In the genomic region with DNA sequence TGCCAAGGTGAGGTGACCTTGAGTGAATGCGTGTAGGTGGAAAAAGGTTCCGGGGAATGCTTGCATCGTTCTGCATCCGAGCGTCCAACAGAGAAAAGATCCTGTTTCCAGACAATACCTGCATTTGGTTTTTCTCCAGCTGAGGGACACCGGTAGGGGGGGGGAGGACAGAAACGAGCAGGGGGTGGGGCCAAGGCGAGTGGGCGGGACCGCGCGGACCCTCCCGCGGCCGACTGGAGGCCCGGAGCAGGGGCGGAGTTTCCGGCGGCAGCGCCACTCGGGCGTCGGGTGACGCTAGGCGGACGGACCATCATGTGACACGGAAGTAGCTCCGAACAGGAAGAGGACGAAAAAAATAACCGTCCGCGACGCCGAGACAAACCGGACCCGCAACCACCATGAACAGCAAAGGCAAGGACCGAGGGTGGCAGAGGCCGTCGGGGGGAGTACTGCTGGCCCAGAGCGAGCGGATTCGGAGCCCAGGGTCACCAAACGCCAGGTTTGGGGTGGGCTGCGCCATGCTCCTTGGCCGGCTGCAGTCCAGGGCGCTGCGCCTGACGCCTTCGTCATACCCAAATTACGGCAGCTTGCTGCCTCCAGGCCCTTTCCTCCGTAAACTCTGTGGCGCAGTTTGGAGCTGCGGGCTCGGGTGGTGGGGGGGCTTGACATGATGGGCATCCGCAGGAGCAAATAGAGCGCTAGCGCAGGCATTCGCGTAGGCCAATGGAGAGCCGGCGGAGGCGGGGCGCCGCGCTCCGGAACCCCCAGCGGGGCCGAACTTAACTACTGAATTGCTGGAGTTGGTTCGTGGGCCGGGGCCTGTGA, we compare ENCODE assay signal across 1 cellular context.
TF ChIP-seq lines count a peak whose summit lies in the region.

A gene with protein sequence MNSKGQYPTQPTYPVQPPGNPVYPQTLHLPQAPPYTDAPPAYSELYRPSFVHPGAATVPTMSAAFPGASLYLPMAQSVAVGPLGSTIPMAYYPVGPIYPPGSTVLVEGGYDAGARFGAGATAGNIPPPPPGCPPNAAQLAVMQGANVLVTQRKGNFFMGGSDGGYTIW (plus strand): TSS at position 317 of the 825 bp plus-strand sequence. CDS start 82 bp downstream, at position 399.

TF ChIP-seq in GM12878, 131 proteins besides CTCF, POLR2A, EP300 and RAD21 (continued from another document and continues in another):
- TF ChIP-seq ESRRA (IDR thresholded peaks at IDR 0.05; ENCODE audit: low read length) (0 out of 2 replicates have a peak, but pooled peaks have one; percentile 29), RUNX3 (IDR thresholded peaks at IDR 0.05; ENCODE audit: low read length) (no peak), JUNB (IDR thresholded peaks at IDR 0.05) (no peak), SUZ12 (IDR thresholded peaks at IDR 0.05; ENCODE audit: unreplicated experiment) (no peak), SMARCA5 (IDR thresholded peaks at IDR 0.05) (peak; percentile 97), ZZZ3 (IDR thresholded peaks at IDR 0.05; ENCODE audit: control insufficient read depth, insufficient read length, low read depth) (no peak), ZNF24 (IDR thresholded peaks at IDR 0.05) (no peak), SUPT20H (IDR thresholded peaks at IDR 0.05; ENCODE audit: borderline replicate concordance, control insufficient read depth, low read depth, low read length) (no peak), NR2C2 (IDR thresholded peaks at IDR 0.05; ENCODE audit: borderline replicate concordance, control insufficient read depth, insufficient read length, low read depth) (no peak), CBFB (IDR thresholded peaks at IDR 0.05; ENCODE audit: low read depth) (peak; percentile 70; the same call in 1 of the 2 replicates), TAF1 (IDR thresholded peaks at IDR 0.05; ENCODE audit: borderline replicate concordance, low read depth, low read length) (peak; percentile 73; the same call in 1 of the 2 replicates), SPI1 (IDR thresholded peaks at IDR 0.05; ENCODE audit: borderline replicate concordance, insufficient read depth, low read depth, low read length) (no peak), MEF2B (IDR thresholded peaks at IDR 0.05; ENCODE audit: partially characterized antibody, poor library complexity, severe bottlenecking) (no peak), SMC3 (IDR thresholded peaks at IDR 0.05; ENCODE audit: borderline replicate concordance, low read length) (no peak), POLR2AphosphoS2 (IDR thresholded peaks at IDR 0.05; ENCODE audit: low read depth, low read length) (peak; percentile 93), FOXK2 (IDR thresholded peaks at IDR 0.05) (peak; percentile 55; the same call in 1 of the 2 replicates), PAX5 (IDR thresholded peaks at IDR 0.05; ENCODE audit: borderline replicate concordance, low read depth, low read length) (0 out of 2 replicates have a peak, but pooled peaks have one; percentile 32), MEF2A (IDR thresholded peaks at IDR 0.05; ENCODE audit: insufficient read depth, low read depth, low read length) (no peak), CHD2 (IDR thresholded peaks at IDR 0.05; ENCODE audit: borderline replicate concordance, low read depth, low read length) (peak; percentile 86)
- TF ChIP-seq, protein P1, sequence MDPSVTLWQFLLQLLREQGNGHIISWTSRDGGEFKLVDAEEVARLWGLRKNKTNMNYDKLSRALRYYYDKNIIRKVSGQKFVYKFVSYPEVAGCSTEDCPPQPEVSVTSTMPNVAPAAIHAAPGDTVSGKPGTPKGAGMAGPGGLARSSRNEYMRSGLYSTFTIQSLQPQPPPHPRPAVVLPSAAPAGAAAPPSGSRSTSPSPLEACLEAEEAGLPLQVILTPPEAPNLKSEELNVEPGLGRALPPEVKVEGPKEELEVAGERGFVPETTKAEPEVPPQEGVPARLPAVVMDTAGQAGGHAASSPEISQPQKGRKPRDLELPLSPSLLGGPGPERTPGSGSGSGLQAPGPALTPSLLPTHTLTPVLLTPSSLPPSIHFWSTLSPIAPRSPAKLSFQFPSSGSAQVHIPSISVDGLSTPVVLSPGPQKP (IDR thresholded peaks at IDR 0.05; ENCODE audit: low read depth, low read length) = peak; percentile 65
- TF ChIP-seq, protein P2, sequence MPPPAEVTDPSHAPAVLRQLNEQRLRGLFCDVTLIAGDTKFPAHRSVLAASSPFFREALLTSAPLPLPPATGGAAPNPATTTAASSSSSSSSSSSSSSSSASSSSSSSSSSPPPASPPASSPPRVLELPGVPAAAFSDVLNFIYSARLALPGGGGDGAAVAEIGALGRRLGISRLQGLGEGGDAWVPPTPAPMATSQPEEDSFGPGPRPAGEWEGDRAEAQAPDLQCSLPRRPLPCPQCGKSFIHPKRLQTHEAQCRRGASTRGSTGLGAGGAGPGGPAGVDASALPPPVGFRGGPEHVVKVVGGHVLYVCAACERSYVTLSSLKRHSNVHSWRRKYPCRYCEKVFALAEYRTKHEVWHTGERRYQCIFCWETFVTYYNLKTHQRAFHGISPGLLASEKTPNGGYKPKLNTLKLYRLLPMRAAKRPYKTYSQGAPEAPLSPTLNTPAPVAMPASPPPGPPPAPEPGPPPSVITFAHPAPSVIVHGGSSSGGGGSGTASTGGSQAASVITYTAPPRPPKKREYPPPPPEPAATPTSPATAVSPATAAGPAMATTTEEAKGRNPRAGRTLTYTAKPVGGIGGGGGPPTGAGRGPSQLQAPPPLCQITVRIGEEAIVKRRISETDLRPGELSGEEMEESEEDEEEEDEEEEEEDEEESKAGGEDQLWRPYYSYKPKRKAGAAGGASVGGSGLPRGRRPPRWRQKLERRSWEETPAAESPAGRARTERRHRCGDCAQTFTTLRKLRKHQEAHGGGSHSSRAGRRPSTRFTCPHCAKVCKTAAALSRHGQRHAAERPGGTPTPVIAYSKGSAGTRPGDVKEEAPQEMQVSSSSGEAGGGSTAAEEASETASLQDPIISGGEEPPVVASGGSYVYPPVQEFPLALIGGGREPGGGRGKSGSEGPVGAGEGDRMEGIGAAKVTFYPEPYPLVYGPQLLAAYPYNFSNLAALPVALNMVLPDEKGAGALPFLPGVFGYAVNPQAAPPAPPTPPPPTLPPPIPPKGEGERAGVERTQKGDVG (CRISPR knock-in tag; IDR thresholded peaks at IDR 0.05) = no peak
- TF ChIP-seq, protein P3, sequence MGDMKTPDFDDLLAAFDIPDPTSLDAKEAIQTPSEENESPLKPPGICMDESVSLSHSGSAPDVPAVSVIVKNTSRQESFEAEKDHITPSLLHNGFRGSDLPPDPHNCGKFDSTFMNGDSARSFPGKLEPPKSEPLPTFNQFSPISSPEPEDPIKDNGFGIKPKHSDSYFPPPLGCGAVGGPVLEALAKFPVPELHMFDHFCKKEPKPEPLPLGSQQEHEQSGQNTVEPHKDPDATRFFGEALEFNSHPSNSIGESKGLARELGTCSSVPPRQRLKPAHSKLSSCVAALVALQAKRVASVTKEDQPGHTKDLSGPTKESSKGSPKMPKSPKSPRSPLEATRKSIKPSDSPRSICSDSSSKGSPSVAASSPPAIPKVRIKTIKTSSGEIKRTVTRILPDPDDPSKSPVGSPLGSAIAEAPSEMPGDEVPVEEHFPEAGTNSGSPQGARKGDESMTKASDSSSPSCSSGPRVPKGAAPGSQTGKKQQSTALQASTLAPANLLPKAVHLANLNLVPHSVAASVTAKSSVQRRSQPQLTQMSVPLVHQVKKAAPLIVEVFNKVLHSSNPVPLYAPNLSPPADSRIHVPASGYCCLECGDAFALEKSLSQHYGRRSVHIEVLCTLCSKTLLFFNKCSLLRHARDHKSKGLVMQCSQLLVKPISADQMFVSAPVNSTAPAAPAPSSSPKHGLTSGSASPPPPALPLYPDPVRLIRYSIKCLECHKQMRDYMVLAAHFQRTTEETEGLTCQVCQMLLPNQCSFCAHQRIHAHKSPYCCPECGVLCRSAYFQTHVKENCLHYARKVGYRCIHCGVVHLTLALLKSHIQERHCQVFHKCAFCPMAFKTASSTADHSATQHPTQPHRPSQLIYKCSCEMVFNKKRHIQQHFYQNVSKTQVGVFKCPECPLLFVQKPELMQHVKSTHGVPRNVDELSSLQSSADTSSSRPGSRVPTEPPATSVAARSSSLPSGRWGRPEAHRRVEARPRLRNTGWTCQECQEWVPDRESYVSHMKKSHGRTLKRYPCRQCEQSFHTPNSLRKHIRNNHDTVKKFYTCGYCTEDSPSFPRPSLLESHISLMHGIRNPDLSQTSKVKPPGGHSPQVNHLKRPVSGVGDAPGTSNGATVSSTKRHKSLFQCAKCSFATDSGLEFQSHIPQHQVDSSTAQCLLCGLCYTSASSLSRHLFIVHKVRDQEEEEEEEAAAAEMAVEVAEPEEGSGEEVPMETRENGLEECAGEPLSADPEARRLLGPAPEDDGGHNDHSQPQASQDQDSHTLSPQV (IDR thresholded peaks at IDR 0.05) = no peak
- TF ChIP-seq, protein P4, sequence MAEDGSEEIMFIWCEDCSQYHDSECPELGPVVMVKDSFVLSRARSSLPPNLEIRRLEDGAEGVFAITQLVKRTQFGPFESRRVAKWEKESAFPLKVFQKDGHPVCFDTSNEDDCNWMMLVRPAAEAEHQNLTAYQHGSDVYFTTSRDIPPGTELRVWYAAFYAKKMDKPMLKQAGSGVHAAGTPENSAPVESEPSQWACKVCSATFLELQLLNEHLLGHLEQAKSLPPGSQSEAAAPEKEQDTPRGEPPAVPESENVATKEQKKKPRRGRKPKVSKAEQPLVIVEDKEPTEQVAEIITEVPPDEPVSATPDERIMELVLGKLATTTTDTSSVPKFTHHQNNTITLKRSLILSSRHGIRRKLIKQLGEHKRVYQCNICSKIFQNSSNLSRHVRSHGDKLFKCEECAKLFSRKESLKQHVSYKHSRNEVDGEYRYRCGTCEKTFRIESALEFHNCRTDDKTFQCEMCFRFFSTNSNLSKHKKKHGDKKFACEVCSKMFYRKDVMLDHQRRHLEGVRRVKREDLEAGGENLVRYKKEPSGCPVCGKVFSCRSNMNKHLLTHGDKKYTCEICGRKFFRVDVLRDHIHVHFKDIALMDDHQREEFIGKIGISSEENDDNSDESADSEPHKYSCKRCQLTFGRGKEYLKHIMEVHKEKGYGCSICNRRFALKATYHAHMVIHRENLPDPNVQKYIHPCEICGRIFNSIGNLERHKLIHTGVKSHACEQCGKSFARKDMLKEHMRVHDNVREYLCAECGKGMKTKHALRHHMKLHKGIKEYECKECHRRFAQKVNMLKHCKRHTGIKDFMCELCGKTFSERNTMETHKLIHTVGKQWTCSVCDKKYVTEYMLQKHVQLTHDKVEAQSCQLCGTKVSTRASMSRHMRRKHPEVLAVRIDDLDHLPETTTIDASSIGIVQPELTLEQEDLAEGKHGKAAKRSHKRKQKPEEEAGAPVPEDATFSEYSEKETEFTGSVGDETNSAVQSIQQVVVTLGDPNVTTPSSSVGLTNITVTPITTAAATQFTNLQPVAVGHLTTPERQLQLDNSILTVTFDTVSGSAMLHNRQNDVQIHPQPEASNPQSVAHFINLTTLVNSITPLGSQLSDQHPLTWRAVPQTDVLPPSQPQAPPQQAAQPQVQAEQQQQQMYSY (CRISPR knock-in tag; IDR thresholded peaks at IDR 0.05) = no peak
- TF ChIP-seq, protein P5, sequence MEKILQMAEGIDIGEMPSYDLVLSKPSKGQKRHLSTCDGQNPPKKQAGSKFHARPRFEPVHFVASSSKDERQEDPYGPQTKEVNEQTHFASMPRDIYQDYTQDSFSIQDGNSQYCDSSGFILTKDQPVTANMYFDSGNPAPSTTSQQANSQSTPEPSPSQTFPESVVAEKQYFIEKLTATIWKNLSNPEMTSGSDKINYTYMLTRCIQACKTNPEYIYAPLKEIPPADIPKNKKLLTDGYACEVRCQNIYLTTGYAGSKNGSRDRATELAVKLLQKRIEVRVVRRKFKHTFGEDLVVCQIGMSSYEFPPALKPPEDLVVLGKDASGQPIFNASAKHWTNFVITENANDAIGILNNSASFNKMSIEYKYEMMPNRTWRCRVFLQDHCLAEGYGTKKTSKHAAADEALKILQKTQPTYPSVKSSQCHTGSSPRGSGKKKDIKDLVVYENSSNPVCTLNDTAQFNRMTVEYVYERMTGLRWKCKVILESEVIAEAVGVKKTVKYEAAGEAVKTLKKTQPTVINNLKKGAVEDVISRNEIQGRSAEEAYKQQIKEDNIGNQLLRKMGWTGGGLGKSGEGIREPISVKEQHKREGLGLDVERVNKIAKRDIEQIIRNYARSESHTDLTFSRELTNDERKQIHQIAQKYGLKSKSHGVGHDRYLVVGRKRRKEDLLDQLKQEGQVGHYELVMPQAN (conservative IDR thresholded peaks at IDR 0.05) = peak; percentile 89
- TF ChIP-seq, protein P6, sequence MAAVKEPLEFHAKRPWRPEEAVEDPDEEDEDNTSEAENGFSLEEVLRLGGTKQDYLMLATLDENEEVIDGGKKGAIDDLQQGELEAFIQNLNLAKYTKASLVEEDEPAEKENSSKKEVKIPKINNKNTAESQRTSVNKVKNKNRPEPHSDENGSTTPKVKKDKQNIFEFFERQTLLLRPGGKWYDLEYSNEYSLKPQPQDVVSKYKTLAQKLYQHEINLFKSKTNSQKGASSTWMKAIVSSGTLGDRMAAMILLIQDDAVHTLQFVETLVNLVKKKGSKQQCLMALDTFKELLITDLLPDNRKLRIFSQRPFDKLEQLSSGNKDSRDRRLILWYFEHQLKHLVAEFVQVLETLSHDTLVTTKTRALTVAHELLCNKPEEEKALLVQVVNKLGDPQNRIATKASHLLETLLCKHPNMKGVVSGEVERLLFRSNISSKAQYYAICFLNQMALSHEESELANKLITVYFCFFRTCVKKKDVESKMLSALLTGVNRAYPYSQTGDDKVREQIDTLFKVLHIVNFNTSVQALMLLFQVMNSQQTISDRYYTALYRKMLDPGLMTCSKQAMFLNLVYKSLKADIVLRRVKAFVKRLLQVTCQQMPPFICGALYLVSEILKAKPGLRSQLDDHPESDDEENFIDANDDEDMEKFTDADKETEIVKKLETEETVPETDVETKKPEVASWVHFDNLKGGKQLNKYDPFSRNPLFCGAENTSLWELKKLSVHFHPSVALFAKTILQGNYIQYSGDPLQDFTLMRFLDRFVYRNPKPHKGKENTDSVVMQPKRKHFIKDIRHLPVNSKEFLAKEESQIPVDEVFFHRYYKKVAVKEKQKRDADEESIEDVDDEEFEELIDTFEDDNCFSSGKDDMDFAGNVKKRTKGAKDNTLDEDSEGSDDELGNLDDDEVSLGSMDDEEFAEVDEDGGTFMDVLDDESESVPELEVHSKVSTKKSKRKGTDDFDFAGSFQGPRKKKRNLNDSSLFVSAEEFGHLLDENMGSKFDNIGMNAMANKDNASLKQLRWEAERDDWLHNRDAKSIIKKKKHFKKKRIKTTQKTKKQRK (IDR thresholded peaks at IDR 0.05; ENCODE audit: low read depth, low read length) = no peak
- TF ChIP-seq, protein P7, sequence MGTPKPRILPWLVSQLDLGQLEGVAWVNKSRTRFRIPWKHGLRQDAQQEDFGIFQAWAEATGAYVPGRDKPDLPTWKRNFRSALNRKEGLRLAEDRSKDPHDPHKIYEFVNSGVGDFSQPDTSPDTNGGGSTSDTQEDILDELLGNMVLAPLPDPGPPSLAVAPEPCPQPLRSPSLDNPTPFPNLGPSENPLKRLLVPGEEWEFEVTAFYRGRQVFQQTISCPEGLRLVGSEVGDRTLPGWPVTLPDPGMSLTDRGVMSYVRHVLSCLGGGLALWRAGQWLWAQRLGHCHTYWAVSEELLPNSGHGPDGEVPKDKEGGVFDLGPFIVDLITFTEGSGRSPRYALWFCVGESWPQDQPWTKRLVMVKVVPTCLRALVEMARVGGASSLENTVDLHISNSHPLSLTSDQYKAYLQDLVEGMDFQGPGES (IDR thresholded peaks at IDR 0.05) = peak; percentile 85
- TF ChIP-seq, protein P8, sequence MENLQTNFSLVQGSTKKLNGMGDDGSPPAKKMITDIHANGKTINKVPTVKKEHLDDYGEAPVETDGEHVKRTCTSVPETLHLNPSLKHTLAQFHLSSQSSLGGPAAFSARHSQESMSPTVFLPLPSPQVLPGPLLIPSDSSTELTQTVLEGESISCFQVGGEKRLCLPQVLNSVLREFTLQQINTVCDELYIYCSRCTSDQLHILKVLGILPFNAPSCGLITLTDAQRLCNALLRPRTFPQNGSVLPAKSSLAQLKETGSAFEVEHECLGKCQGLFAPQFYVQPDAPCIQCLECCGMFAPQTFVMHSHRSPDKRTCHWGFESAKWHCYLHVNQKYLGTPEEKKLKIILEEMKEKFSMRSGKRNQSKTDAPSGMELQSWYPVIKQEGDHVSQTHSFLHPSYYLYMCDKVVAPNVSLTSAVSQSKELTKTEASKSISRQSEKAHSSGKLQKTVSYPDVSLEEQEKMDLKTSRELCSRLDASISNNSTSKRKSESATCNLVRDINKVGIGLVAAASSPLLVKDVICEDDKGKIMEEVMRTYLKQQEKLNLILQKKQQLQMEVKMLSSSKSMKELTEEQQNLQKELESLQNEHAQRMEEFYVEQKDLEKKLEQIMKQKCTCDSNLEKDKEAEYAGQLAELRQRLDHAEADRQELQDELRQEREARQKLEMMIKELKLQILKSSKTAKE (IDR thresholded peaks at IDR 0.05; ENCODE audit: low read depth, poor library complexity, severe bottlenecking) = peak; percentile 12
